In the genomic region with DNA sequence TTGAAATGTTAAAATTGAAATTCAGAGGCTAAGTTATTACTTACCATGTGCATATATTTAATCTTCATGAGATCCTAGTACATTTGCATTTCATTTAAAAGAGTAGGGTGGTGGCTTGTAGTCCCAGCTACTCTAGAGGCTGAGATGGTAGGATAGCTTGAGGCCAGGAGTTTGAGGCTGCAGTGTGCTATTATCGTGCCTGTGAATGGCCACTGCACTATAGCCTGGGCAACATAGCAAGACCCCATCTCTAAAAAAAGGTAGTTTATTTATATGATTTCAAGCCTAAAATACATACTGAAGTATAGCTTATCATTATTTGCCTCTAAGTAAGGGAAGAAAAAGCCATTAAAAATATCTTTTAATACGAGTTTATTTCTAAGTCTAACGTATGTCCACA, we compare ENCODE assay signal across 32 cellular contexts. TPM values are rescaled to one million over a fixed set of nuclear protein-coding genes. Genes with fewer than 3 reads are reported as not detected.
"Had no signal": no experiment of that assay in that cellular context is flagged by ENCODE, and none has a peak within 500 bp of the region (broad histone marks: within the 10 kb centered on the region; RNA-seq: fewer than 3 reads in every experiment).

No MANE protein-coding gene starts in this region.

- DNase-seq: activated CD4-positive, alpha-beta memory T cell treated with anti-CD3 and anti-CD28 coated beads, Interleukin-2, amount 10 ng/mL, durations not matched to agents 7 days and 5 days; activated CD4-positive, alpha-beta T cell treated with anti-CD3 and anti-CD28 coated beads for 1 hour; activated CD4-positive, alpha-beta T cell treated with anti-CD3 and anti-CD28 coated beads for 4 hours; activated CD4-positive, alpha-beta T cell treated with anti-CD3 and anti-CD28 coated beads, Interleukin-2, amount 10 ng/mL, durations not matched to agents 7 days and 5 days; activated CD4-positive, alpha-beta T cell treated with anti-CD3 and anti-CD28 coated beads, Interleukin-2, amount 50 U/mL, for 4 hours; activated CD8-positive, alpha-beta memory T cell treated with anti-CD3 and anti-CD28 coated beads, Interleukin-2, amount 50 U/mL, for 48 hours; activated effector memory CD4-positive, alpha-beta T cell treated with Interleukin-2 at 50 U/mL for 16 hours; activated gamma-delta T cell treated with Interleukin-2 at 50 U/mL for 16 hours; activated naive CD4-positive, alpha-beta T cell treated with anti-CD3 and anti-CD28 coated beads, Interleukin-2, amount 50 U/mL, for 16 hours; activated naive CD4-positive, alpha-beta T cell treated with Interleukin-2 at 50 U/mL for 16 hours; activated T-cell treated with anti-CD3 and anti-CD28 coated beads for 4 hours; activated T-cell treated with anti-CD3 and anti-CD28 coated beads, Interleukin-2, amount 50 U/mL, for 24 hours; activated T-cell treated with anti-CD3 and anti-CD28 coated beads, Interleukin-2, amount 50 U/mL, for 72 hours; amniotic stem cell; aorta; body of pancreas; caudate nucleus; cortex of kidney; dermis blood vessel endothelial cell; effector CD4-positive, alpha-beta T cell; effector memory CD8-positive, alpha-beta T cell; erythroblast; foreskin keratinocyte; gastrocnemius medialis; glutamatergic neuron; heart left ventricle; T-helper 1 cell; T-helper 2 cell had no signal

- ATAC-seq: activated T-cell treated with anti-CD3 and anti-CD28 coated beads, Interleukin-2, amount 50 U/mL, for 72 hours; body of pancreas; effector memory CD8-positive, alpha-beta T cell; foreskin keratinocyte; gastrocnemius medialis; heart left ventricle had no signal

- H3K9me3 Mint-ChIP-seq: activated T-cell treated with anti-CD3 and anti-CD28 coated beads, Interleukin-2, amount 50 U/mL, for 24 hours; effector memory CD8-positive, alpha-beta T cell had no signal

- H3K27me3 Mint-ChIP-seq: activated CD4-positive, alpha-beta memory T cell treated with anti-CD3 and anti-CD28 coated beads, Interleukin-2, amount 10 ng/mL, durations not matched to agents 7 days and 5 days; activated CD4-positive, alpha-beta T cell treated with anti-CD3 and anti-CD28 coated beads, Interleukin-2, amount 10 ng/mL, durations not matched to agents 7 days and 5 days; activated naive CD8-positive, alpha-beta T cell; activated T-cell treated with anti-CD3 and anti-CD28 coated beads, Interleukin-2, amount 50 U/mL, for 24 hours; effector memory CD8-positive, alpha-beta T cell had no signal

- H3K27ac Mint-ChIP-seq: activated CD4-positive, alpha-beta memory T cell treated with anti-CD3 and anti-CD28 coated beads, Interleukin-2, amount 10 ng/mL, durations not matched to agents 7 days and 5 days; activated CD4-positive, alpha-beta T cell treated with anti-CD3 and anti-CD28 coated beads, Interleukin-2, amount 10 ng/mL, durations not matched to agents 7 days and 5 days; activated naive CD8-positive, alpha-beta T cell; activated T-cell treated with anti-CD3 and anti-CD28 coated beads, Interleukin-2, amount 50 U/mL, for 24 hours; activated T-cell treated with anti-CD3 and anti-CD28 coated beads, Interleukin-2, amount 50 U/mL, for 72 hours had no signal

- H3K36me3 Mint-ChIP-seq: activated naive CD8-positive, alpha-beta T cell had no signal

- H3K4me3 Mint-ChIP-seq: activated CD4-positive, alpha-beta T cell treated with anti-CD3 and anti-CD28 coated beads, Interleukin-2, amount 10 ng/mL, durations not matched to agents 7 days and 5 days; activated naive CD8-positive, alpha-beta T cell; activated T-cell treated with anti-CD3 and anti-CD28 coated beads, Interleukin-2, amount 50 U/mL, for 24 hours; activated T-cell treated with anti-CD3 and anti-CD28 coated beads, Interleukin-2, amount 50 U/mL, for 72 hours had no signal

RNA-seq across cellular contexts. Expression of a gene that starts 3.1 kb away (rescaled TPM):
- total RNA-seq: body of pancreas, chondrocyte, dermis blood vessel endothelial cell, esophagus muscularis mucosa, foreskin keratinocyte, gastrocnemius medialis had no signal
- polyA plus RNA-seq: aorta, foreskin keratinocyte, heart left ventricle had no signal

RNA-seq across cellular contexts. Expression of a gene that starts 31.8 kb away (rescaled TPM):
- total RNA-seq: activated CD4-positive, alpha-beta memory T cell treated with anti-CD3 and anti-CD28 coated beads, Interleukin-2, amount 10 ng/mL, durations not matched to agents 7 days and 5 days; activated CD4-positive, alpha-beta T cell treated with anti-CD3 and anti-CD28 coated beads, Interleukin-2, amount 10 ng/mL, durations not matched to agents 7 days and 5 days; activated T-cell treated with anti-CD3 and anti-CD28 coated beads, Interleukin-2, amount 50 U/mL, for 72 hours; aorta; body of pancreas; chondrocyte; dermis blood vessel endothelial cell; esophagus muscularis mucosa; foreskin keratinocyte; gastrocnemius medialis; heart left ventricle had no signal
- polyA plus RNA-seq: adipose tissue, aorta, foreskin keratinocyte, heart left ventricle had no signal
